ENCODE assay signal across 1 cellular context in the genomic region with DNA sequence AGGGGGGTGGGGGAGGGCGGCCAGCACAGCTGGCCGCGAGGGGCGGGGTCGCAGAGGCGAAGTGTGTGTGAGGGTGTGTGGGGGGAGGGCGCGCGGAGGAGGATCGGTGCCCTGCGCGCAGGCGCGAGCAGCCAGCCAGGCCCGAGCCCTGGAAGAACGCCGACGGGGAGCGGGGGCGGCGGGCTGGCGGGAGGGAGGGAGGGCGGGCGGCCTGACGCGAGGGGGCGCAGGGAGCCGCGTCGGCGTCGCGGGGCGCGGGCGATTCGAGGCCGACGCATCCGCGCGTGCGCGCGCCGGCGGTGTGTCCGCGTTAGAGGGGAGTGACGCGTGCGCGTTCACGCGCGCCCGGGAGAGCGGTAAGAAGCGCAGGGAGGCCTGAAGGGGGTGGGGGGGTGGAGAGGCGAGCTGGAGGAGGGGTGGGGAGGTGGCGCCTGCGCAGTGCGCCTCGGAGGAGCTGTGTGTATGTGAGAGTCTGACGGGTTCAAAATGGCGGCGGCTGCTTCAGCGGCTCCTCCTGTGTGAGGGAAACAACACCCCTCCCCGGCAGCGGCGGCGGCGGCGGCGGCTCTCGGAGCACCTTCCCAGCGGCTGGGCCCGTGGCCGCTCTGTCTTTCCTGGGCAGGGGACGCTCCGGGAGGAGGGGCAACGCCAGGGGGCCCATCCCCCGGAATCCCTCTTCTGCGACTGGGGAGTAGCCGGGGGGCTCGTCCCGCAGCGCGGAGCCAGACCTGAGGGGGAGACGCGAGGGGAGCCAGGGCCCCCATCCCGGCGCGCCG.
TF ChIP-seq lines count a peak whose summit lies in the region.

A gene (plus strand): TSS at position 463 of the 776 bp plus-strand sequence. CDS start 2,054 bp downstream, outside the sequence.

TF ChIP-seq in K562, 482 proteins besides CTCF, POLR2A, EP300 and RAD21 (continued from another document and continues in another):
- TF ChIP-seq, protein P1, sequence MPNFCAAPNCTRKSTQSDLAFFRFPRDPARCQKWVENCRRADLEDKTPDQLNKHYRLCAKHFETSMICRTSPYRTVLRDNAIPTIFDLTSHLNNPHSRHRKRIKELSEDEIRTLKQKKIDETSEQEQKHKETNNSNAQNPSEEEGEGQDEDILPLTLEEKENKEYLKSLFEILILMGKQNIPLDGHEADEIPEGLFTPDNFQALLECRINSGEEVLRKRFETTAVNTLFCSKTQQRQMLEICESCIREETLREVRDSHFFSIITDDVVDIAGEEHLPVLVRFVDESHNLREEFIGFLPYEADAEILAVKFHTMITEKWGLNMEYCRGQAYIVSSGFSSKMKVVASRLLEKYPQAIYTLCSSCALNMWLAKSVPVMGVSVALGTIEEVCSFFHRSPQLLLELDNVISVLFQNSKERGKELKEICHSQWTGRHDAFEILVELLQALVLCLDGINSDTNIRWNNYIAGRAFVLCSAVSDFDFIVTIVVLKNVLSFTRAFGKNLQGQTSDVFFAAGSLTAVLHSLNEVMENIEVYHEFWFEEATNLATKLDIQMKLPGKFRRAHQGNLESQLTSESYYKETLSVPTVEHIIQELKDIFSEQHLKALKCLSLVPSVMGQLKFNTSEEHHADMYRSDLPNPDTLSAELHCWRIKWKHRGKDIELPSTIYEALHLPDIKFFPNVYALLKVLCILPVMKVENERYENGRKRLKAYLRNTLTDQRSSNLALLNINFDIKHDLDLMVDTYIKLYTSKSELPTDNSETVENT (CRISPR knock-in tag; IDR thresholded peaks at IDR 0.05), result peak; percentile 61; the same call in 1 of the 2 replicates
- TF ChIP-seq NFE2 (IDR thresholded peaks at IDR 0.05; ENCODE audit: low read depth) (no peak), RHOXF2B (CRISPR knock-in tag; conservative IDR thresholded peaks at IDR 0.05) (no peak), SAFB (IDR thresholded peaks at IDR 0.05; ENCODE audit: borderline replicate concordance, low read depth, low read length) (peak; percentile 66; the same call in 1 of the 2 replicates), SETDB1 (IDR thresholded peaks at IDR 0.05; ENCODE audit: low read length) (no peak), MEIS2 (IDR thresholded peaks at IDR 0.05; ENCODE audit: partially characterized antibody) (peak; percentile 7), POLR2G (IDR thresholded peaks at IDR 0.05; ENCODE audit: low read depth, low read length) (peak; percentile 90), HIVEP1 (CRISPR knock-in tag; IDR thresholded peaks at IDR 0.05) (no peak), TBP (optimal IDR thresholded peaks at IDR 0.05; ENCODE audit: low read depth, low read length) (peak; percentile 74), TAF7 (tag; IDR thresholded peaks at IDR 0.05) (peak; percentile 78), NFRKB (IDR thresholded peaks at IDR 0.05; ENCODE audit: low read depth) (peak; percentile 56), FOXK2 (conservative IDR thresholded peaks at IDR 0.05 in 1 of 2, IDR thresholded peaks at IDR 0.05 in 1 of 2; ENCODE audit: low read depth in 2 of 2) (0 out of 4 replicates have a peak, but pooled peaks have one; percentile 25 to 36), ZNF766 (CRISPR knock-in tag; conservative IDR thresholded peaks at IDR 0.05) (0 out of 2 replicates have a peak, but pooled peaks have one; percentile 3), CBX1 (IDR thresholded peaks at IDR 0.05; ENCODE audit: low read depth) (0 out of 2 replicates have a peak, but pooled peaks have one; percentile 55), SRSF9 (IDR thresholded peaks at IDR 0.05; ENCODE audit: borderline replicate concordance, low read depth, low read length) (no peak), BRD4 (IDR thresholded peaks at IDR 0.05) (no peak), ZKSCAN3 (CRISPR knock-in tag; IDR thresholded peaks at IDR 0.05) (no peak), CREM (IDR thresholded peaks at IDR 0.05; ENCODE audit: low read depth) (peak; percentile 93), HNRNPK (IDR thresholded peaks at IDR 0.05; ENCODE audit: low read depth, low read length, poor library complexity, severe bottlenecking) (no peak), TAF1 (IDR thresholded peaks at IDR 0.05; ENCODE audit: control insufficient read depth, extremely low read depth, insufficient read depth, low read length, severe bottlenecking) (peak; percentile 89), CEBPB (tag; IDR thresholded peaks at IDR 0.05) (no peak), RB1 (IDR thresholded peaks at IDR 0.05; ENCODE audit: low read depth) (0 out of 2 replicates have a peak, but pooled peaks have one; percentile 9), MYC (IDR thresholded peaks at IDR 0.05; ENCODE audit: low read depth, low read length) (no peak; the same call in 1 of the 2 replicates), MYC (CRISPR knock-in tag; IDR thresholded peaks at IDR 0.05; ENCODE audit: borderline replicate concordance, low read depth) (no peak), ZBTB7A (IDR thresholded peaks at IDR 0.05; ENCODE audit: borderline replicate concordance, control insufficient read depth, low read depth, low read length) (peak; percentile 77; the same call in 1 of the 2 replicates), RBM14 (IDR thresholded peaks at IDR 0.05; ENCODE audit: borderline replicate concordance, insufficient read depth, low read depth, low read length) (no peak), MAFG (tag; conservative IDR thresholded peaks at IDR 0.05) (no peak), GTF2A2 (tag; IDR thresholded peaks at IDR 0.05) (0 out of 2 replicates have a peak, but pooled peaks have one; percentile 34), SIN3A (IDR thresholded peaks at IDR 0.05; ENCODE audit: borderline replicate concordance in 2 of 2, control insufficient read depth in 1 of 2, low read depth in 2 of 2, low read length in 2 of 2) (peak in 1 of 2 experiments; percentile 13; a peak in 1 of 4 replicates), RBFOX2 (IDR thresholded peaks at IDR 0.05; ENCODE audit: low read depth, low read length) (peak; percentile 87), POLR2AphosphoS5 (IDR thresholded peaks at IDR 0.05; ENCODE audit: control insufficient read depth, insufficient read depth, low read depth, low read length) (0 out of 2 replicates have a peak, but pooled peaks have one; percentile 28), JUND (IDR thresholded peaks at IDR 0.05; ENCODE audit: borderline replicate concordance, low read depth, low read length) (peak; percentile 14; the same call in 1 of the 2 replicates), JUND (tag; IDR thresholded peaks at IDR 0.05; ENCODE audit: borderline replicate concordance, low read depth, low read length) (no peak), CXXC5 (CRISPR knock-in tag; IDR thresholded peaks at IDR 0.05) (peak; percentile 41), RCOR1 (IDR thresholded peaks at IDR 0.05; ENCODE audit: borderline replicate concordance in 1 of 2, low read depth in 2 of 2, low read length in 2 of 2) (0 out of 4 replicates have a peak, but pooled peaks of 1 of the 2 experiments have one; percentile 29), TAF9B (IDR thresholded peaks at IDR 0.05; ENCODE audit: partially characterized antibody) (peak; percentile 81), RBM15 (IDR thresholded peaks at IDR 0.05; ENCODE audit: insufficient read depth, low read length) (no peak), EP400 (IDR thresholded peaks at IDR 0.05) (peak; percentile 31; the same call in 1 of the 2 replicates)
- TF ChIP-seq, protein P2, sequence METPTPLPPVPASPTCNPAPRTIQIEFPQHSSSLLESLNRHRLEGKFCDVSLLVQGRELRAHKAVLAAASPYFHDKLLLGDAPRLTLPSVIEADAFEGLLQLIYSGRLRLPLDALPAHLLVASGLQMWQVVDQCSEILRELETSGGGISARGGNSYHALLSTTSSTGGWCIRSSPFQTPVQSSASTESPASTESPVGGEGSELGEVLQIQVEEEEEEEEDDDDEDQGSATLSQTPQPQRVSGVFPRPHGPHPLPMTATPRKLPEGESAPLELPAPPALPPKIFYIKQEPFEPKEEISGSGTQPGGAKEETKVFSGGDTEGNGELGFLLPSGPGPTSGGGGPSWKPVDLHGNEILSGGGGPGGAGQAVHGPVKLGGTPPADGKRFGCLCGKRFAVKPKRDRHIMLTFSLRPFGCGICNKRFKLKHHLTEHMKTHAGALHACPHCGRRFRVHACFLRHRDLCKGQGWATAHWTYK (CRISPR knock-in tag; IDR thresholded peaks at IDR 0.05), result peak; percentile 38; the same call in 1 of the 2 replicates
- TF ChIP-seq, protein P3, sequence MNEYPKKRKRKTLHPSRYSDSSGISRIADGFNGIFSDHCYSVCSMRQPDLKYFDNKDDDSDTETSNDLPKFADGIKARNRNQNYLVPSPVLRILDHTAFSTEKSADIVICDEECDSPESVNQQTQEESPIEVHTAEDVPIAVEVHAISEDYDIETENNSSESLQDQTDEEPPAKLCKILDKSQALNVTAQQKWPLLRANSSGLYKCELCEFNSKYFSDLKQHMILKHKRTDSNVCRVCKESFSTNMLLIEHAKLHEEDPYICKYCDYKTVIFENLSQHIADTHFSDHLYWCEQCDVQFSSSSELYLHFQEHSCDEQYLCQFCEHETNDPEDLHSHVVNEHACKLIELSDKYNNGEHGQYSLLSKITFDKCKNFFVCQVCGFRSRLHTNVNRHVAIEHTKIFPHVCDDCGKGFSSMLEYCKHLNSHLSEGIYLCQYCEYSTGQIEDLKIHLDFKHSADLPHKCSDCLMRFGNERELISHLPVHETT (CRISPR knock-in tag; conservative IDR thresholded peaks at IDR 0.05 in 1 of 2, IDR thresholded peaks at IDR 0.05 in 1 of 2), result peak in 1 of 2 experiments; percentile 75; a peak in 1 of 4 replicates
- TF ChIP-seq, protein P4, sequence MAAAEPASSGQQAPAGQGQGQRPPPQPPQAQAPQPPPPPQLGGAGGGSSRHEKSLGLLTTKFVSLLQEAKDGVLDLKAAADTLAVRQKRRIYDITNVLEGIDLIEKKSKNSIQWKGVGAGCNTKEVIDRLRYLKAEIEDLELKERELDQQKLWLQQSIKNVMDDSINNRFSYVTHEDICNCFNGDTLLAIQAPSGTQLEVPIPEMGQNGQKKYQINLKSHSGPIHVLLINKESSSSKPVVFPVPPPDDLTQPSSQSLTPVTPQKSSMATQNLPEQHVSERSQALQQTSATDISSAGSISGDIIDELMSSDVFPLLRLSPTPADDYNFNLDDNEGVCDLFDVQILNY (CRISPR knock-in tag; IDR thresholded peaks at IDR 0.05), result no peak
- TF ChIP-seq, protein P5, sequence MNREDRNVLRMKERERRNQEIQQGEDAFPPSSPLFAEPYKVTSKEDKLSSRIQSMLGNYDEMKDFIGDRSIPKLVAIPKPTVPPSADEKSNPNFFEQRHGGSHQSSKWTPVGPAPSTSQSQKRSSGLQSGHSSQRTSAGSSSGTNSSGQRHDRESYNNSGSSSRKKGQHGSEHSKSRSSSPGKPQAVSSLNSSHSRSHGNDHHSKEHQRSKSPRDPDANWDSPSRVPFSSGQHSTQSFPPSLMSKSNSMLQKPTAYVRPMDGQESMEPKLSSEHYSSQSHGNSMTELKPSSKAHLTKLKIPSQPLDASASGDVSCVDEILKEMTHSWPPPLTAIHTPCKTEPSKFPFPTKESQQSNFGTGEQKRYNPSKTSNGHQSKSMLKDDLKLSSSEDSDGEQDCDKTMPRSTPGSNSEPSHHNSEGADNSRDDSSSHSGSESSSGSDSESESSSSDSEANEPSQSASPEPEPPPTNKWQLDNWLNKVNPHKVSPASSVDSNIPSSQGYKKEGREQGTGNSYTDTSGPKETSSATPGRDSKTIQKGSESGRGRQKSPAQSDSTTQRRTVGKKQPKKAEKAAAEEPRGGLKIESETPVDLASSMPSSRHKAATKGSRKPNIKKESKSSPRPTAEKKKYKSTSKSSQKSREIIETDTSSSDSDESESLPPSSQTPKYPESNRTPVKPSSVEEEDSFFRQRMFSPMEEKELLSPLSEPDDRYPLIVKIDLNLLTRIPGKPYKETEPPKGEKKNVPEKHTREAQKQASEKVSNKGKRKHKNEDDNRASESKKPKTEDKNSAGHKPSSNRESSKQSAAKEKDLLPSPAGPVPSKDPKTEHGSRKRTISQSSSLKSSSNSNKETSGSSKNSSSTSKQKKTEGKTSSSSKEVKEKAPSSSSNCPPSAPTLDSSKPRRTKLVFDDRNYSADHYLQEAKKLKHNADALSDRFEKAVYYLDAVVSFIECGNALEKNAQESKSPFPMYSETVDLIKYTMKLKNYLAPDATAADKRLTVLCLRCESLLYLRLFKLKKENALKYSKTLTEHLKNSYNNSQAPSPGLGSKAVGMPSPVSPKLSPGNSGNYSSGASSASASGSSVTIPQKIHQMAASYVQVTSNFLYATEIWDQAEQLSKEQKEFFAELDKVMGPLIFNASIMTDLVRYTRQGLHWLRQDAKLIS (CRISPR knock-in tag; IDR thresholded peaks at IDR 0.05), result no peak
- TF ChIP-seq, protein P6, sequence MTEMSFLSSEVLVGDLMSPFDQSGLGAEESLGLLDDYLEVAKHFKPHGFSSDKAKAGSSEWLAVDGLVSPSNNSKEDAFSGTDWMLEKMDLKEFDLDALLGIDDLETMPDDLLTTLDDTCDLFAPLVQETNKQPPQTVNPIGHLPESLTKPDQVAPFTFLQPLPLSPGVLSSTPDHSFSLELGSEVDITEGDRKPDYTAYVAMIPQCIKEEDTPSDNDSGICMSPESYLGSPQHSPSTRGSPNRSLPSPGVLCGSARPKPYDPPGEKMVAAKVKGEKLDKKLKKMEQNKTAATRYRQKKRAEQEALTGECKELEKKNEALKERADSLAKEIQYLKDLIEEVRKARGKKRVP (CRISPR knock-in tag; IDR thresholded peaks at IDR 0.05), result 0 out of 2 replicates have a peak, but pooled peaks have one; percentile 39
- TF ChIP-seq, protein P7, sequence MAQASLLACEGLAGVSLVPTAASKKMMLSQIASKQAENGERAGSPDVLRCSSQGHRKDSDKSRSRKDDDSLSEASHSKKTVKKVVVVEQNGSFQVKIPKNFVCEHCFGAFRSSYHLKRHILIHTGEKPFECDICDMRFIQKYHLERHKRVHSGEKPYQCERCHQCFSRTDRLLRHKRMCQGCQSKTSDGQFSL (CRISPR knock-in tag; IDR thresholded peaks at IDR 0.05), result peak; percentile 85
- TF ChIP-seq, protein P7 (tag; IDR thresholded peaks at IDR 0.05), result peak in 1 of 2 experiments; percentile 93; a peak in 2 of 4 replicates
- TF ChIP-seq, protein P8, sequence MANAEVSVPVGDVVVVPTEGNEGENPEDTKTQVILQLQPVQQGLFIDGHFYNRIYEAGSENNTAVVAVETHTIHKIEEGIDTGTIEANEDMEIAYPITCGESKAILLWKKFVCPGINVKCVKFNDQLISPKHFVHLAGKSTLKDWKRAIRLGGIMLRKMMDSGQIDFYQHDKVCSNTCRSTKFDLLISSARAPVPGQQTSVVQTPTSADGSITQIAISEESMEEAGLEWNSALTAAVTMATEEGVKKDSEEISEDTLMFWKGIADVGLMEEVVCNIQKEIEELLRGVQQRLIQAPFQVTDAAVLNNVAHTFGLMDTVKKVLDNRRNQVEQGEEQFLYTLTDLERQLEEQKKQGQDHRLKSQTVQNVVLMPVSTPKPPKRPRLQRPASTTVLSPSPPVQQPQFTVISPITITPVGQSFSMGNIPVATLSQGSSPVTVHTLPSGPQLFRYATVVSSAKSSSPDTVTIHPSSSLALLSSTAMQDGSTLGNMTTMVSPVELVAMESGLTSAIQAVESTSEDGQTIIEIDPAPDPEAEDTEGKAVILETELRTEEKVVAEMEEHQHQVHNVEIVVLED (CRISPR knock-in tag; IDR thresholded peaks at IDR 0.05), result peak; percentile 91
